Comparison of ENCODE assay signal across 3 cellular contexts in the genomic region with DNA sequence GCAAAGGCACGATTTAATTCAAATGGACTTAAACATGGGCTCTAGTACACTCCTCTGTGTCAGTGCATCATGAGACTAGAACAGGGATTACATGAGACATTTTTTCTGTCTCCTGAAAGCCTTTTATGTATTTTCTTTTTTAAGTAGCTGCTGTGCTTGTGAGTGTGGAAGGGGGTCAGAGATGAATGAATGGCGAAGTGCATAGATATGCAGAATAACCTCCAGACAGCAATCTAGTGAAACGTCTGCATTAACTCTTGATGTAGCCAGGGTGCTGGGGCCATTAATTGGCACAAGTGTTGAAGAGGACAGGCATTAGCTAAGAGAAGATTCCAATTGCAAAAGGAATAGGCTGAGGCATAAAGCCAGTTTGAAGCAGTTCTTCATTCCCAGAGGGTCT.
"Had no signal": no experiment of that assay in that cellular context is flagged by ENCODE, and none has a peak within 500 bp of the region (broad histone marks: within the 10 kb centered on the region; RNA-seq: fewer than 3 reads in every experiment).

No MANE protein-coding gene starts in this region.

- ATAC-seq: GM12878 had no signal

- H3K4me3 ChIP-seq: GM12878 had no signal

- DNase-seq: GDM1, GF-D8 had no signal
